Comparison of ENCODE assay signal across 1 cellular context in genomic region chr6:169046483-169047192, GRCh38.
TF ChIP-seq lines count a peak whose summit lies in the region.

No MANE protein-coding gene starts in this region.

TF ChIP-seq in IMR-90, 13 proteins besides CTCF, POLR2A, EP300 and RAD21:
- TF ChIP-seq ELK1 (IDR thresholded peaks at IDR 0.05; ENCODE audit: borderline replicate concordance, low read depth, low read length) (no peak), NFE2L2 (IDR thresholded peaks at IDR 0.05; ENCODE audit: low read depth, low read length) (no peak), RFX5 (IDR thresholded peaks at IDR 0.05; ENCODE audit: low read depth, low read length) (no peak), MAFK (IDR thresholded peaks at IDR 0.05; ENCODE audit: low read depth, low read length) (no peak), MXI1 (IDR thresholded peaks at IDR 0.05; ENCODE audit: borderline replicate concordance, low read depth, low read length) (no peak), CHD1 (IDR thresholded peaks at IDR 0.05; ENCODE audit: low read depth, low read length) (no peak), RCOR1 (IDR thresholded peaks at IDR 0.05; ENCODE audit: insufficient replicate concordance, low read length) (no peak)
